ENCODE assay signal across 8 cellular contexts in genomic region chr5:52007230-52007858, GRCh38.
DNase-seq lines count a peak whose midpoint lies in the region; ATAC-seq, FAIRE-seq and TF ChIP-seq lines count a peak whose summit lies in the region.

No MANE protein-coding gene starts in this region.

- RAD21 ChIA-PET in GM12878 (lab: Charles Lee; ENCODE audit: unreplicated experiment), result no interaction called here

- H3K79me2 ChIP-seq in GM12878 (ENCODE audit: control insufficient read depth, insufficient read depth, low read length) (no peaks in the 10 kb centered on the region), HepG2 (ENCODE audit: insufficient read depth, low read length) (no peaks in the 10 kb centered on the region)

- FAIRE-seq in GM12878 (lab: Jason Lieb, UNC), result peak; percentile 27
- FAIRE-seq in HepG2 (lab: Jason Lieb, UNC), result peak; percentile 69

- peak; percentile 49 for DNase-seq in DMS 273 (lab: John Stamatoyannopoulos, UW; ENCODE audit: unreplicated experiment)
- peak; percentile 26 for DNase-seq in HCEC 1CT
- peak; percentile 81 for DNase-seq in NCI-H2107 treated with DMSO at 0.1 percent for 48 hours (lab: John Stamatoyannopoulos, UW; ENCODE audit: unreplicated experiment)
- no peak for DNase-seq in GM12878 (ENCODE audit: low read depth, low spot score)
- DNase-seq in HepG2 (ENCODE audit: low spot score), result peak; percentile 33
- no peak for DNase-seq in stimulated activated CD4-positive, alpha-beta T cell treated with anti-CD3 and anti-CD28 coated beads, Interleukin-12 subunit alpha, Interleukin-12 subunit beta, amount 100 ng/mL, for 4 hours
- DNase-seq in omental fat pad (ENCODE audit: low spot score), result no peak

- H3K9me3 ChIP-seq in GM12878 (replicated peaks; ENCODE audit: control insufficient read depth, insufficient read depth, low read length) (no peaks in the 10 kb centered on the region), HepG2 (ENCODE audit: low read length) (no peaks in the 10 kb centered on the region)

- in situ Hi-C loops in GM12878 (cut with MboI) (no loop called here), HepG2 (cut with HindIII; ENCODE audit: extremely low pct_ligation_motif_present, low pct_unique_long_range_greater_than_20kb) (loop anchor here (5.0 to 25.0 kb wide), 3 partner anchors 620 to 1040 kb away; partner anchors contain the start of gene ISL1)

- WGBS in GM12878 (ENCODE audit: insufficient coverage, insufficient replicate concordance, low lambda C conversion rate, missing lambda C conversion rate), result 25% methylated on average over 5 of the region's 5 CpGs
- 12% methylated on average over 5 of the region's 5 CpGs for WGBS in HepG2 (ENCODE audit: low lambda C conversion rate)

- H2AFZ ChIP-seq in GM12878 (ENCODE audit: control insufficient read depth, low read depth, low read length) (no peak overlapping the region), HepG2 (ENCODE audit: low read length) (peak overlapping the region; percentile 67)

- TF ChIP-seq RAD21 in GM12878 (IDR thresholded peaks at IDR 0.05; ENCODE audit: insufficient read depth, low read depth, low read length) (peak; percentile 74), HepG2 (CRISPR knock-in tag; IDR thresholded peaks at IDR 0.05) (peak; percentile 33; the same call in 1 of the 2 replicates)

- H3K4me1 ChIP-seq in GM12878 (ENCODE audit: control insufficient read depth, insufficient read depth, low read length) (no peaks in the 10 kb centered on the region), HepG2 (ENCODE audit: insufficient read depth, low read length) (no peaks in the 10 kb centered on the region)

- H3K9ac ChIP-seq in GM12878 (ENCODE audit: control insufficient read depth, insufficient read depth, low read length) (no peak overlapping the region), HepG2 (ENCODE audit: insufficient read depth, low read depth, low read length) (no peak overlapping the region)

- TF ChIP-seq EP300 in GM12878 (IDR thresholded peaks at IDR 0.05; ENCODE audit: borderline replicate concordance in 1 of 2, control insufficient read depth in 1 of 2, low read depth in 2 of 2, low read length in 2 of 2) (no peak), HepG2 (IDR thresholded peaks at IDR 0.05; ENCODE audit: low read depth in 2 of 2, low read length in 2 of 2) (no peak), HepG2 (CRISPR knock-in tag; IDR thresholded peaks at IDR 0.05; ENCODE audit: borderline replicate concordance) (no peak)

- H3K27me3 ChIP-seq in GM12878 (replicated peaks in 1 of 2; ENCODE audit: control insufficient read depth in 2 of 2, insufficient read depth in 2 of 2, low read length in 1 of 2) (no peaks in the 10 kb centered on the region), HepG2 (ENCODE audit: control insufficient read depth in 1 of 2, insufficient read depth in 2 of 2, low read length in 2 of 2) (no peaks in the 10 kb centered on the region)

- POLR2A ChIA-PET in GM12878 (lab: Charles Lee) (no interaction called here), HepG2 (lab: Yijun Ruan, JAX) (no interaction called here)

- TF ChIP-seq POLR2A in GM12878 (IDR thresholded peaks at IDR 0.05; ENCODE audit: low read depth, low read length) (no peak), HepG2 (IDR thresholded peaks at IDR 0.05; ENCODE audit: insufficient read depth in 1 of 2, low read depth in 2 of 2, low read length in 2 of 2) (no peak)

- H3K4me3 ChIP-seq in GM12878 (no peak overlapping the region), HepG2 (replicated peaks in 1 of 3; ENCODE audit: insufficient read depth in 1 of 3, low read depth in 2 of 3, low read length in 3 of 3) (no peak overlapping the region)

- ATAC-seq in GM12878 (peak; percentile 69), HepG2 (peak; percentile 89), HG03457 (IDR thresholded peaks at IDR 0.05; ENCODE audit: unreplicated experiment) (no peak), omental fat pad (ENCODE audit: low FRiP score) (no peak)

- CTCF ChIA-PET in GM12878 (lab: Yijun Ruan, JAX) (interaction anchor here (0.7 to 1.7 kb wide), 10 partner anchors 9 to 1050 kb away, joined by 3 to 8 read pairs (median 3); no protein-coding TSS in a partner anchor), HepG2 (lab: Yijun Ruan, JAX; ENCODE audit: low intra/inter-chr PET ratio, low total read pairs) (interaction anchor here (1.6 to 2.4 kb wide), 3 partner anchors 627 to 1049 kb away, joined by 7 to 16 read pairs (median 12); no protein-coding TSS in a partner anchor)

- H3K4me2 ChIP-seq in GM12878 (ENCODE audit: control insufficient read depth, insufficient read depth) (no peak overlapping the region), HepG2 (ENCODE audit: low read depth, low read length) (no peak overlapping the region)

- BruUV-seq in GM12878 (replicated peaks; lab: Mats Ljungman, UMichigan) (no TSS peak), HepG2 (replicated peaks; lab: Mats Ljungman, UMichigan) (no TSS peak)

- intact Hi-C loops in GM12878 (cut with micrococcal nuclease; ENCODE audit: unreplicated experiment), result loop anchor here (1.0 to 10.0 kb wide), 2 partner anchors 623 to 1044 kb away; partner anchors contain the start of gene ISL1
- intact Hi-C loops in HepG2 (cut with micrococcal nuclease; ENCODE audit: unreplicated experiment), result loop anchor here (1.0 kb wide), 3 partner anchors 626 to 1048 kb away; no protein-coding TSS in a partner anchor

- H4K20me1 ChIP-seq in GM12878 (ENCODE audit: control insufficient read depth, insufficient read depth) (no peaks in the 10 kb centered on the region), HepG2 (ENCODE audit: insufficient read depth, low read length) (no peaks in the 10 kb centered on the region)

- SMC1A ChIA-PET in GM12878 (lab: Charles Lee; ENCODE audit: uncharacterized antibody, unreplicated experiment), result interaction anchor here (0.6 to 1.4 kb wide), 5 partner anchors 12 to 1048 kb away, joined by 3 to 5 read pairs (median 4); no protein-coding TSS in a partner anchor

- H3K27ac ChIP-seq in GM12878 (ENCODE audit: control insufficient read depth, insufficient read depth), result no peak overlapping the region
- no peak overlapping the region for H3K27ac ChIP-seq in HepG2 (ENCODE audit: extremely low read length, insufficient read depth, low read length)

- peak; percentile 44 to 73 (median 49); a peak in 5 of 6 replicates for TF ChIP-seq CTCF in GM12878 (IDR thresholded peaks at IDR 0.05 in 2 of 3, conservative IDR thresholded peaks at IDR 0.05 in 1 of 3; ENCODE audit: control insufficient read depth in 2 of 3, extremely low read depth in 1 of 3, insufficient read depth in 1 of 3, low read depth in 3 of 3, low read length in 3 of 3)
- TF ChIP-seq CTCF in HepG2 (CRISPR knock-in tag; IDR thresholded peaks at IDR 0.05), result peak; percentile 77
- no peak for TF ChIP-seq CTCF in omental fat pad (IDR thresholded peaks at IDR 0.05)

- H3K36me3 ChIP-seq in GM12878 (ENCODE audit: control insufficient read depth in 2 of 2, insufficient read depth in 2 of 2, low read length in 1 of 2), result no peaks in the 10 kb centered on the region
- H3K36me3 ChIP-seq in HepG2 (replicated peaks in 1 of 2; ENCODE audit: control insufficient read depth in 1 of 2, insufficient read depth in 2 of 2, low read length in 2 of 2), result no peaks in the 10 kb centered on the region

TF ChIP-seq in GM12878, 131 proteins besides CTCF, POLR2A, EP300 and RAD21:
- TF ChIP-seq HDAC6 (IDR thresholded peaks at IDR 0.05; ENCODE audit: unreplicated experiment) (no peak), SMC3 (IDR thresholded peaks at IDR 0.05; ENCODE audit: borderline replicate concordance, low read length) (peak; percentile 44; the same call in 1 of the 2 replicates), YY1 (IDR thresholded peaks at IDR 0.05; ENCODE audit: low read depth, low read length) (0 out of 2 replicates have a peak, but pooled peaks have one; percentile 31)

TF ChIP-seq in HepG2, 621 proteins besides CTCF, POLR2A, EP300 and RAD21:
- no peak for TF ChIP-seq FOXA1 (IDR thresholded peaks at IDR 0.05)
- peak; percentile 22; the same call in 1 of the 2 replicates for TF ChIP-seq FOXA1 (CRISPR knock-in tag; IDR thresholded peaks at IDR 0.05)
- peak; percentile 84 for TF ChIP-seq STAG1 (CRISPR knock-in tag; IDR thresholded peaks at IDR 0.05)
- peak; percentile 57 for TF ChIP-seq TEAD3 (CRISPR knock-in tag; optimal IDR thresholded peaks at IDR 0.05; ENCODE audit: borderline replicate concordance)
- TF ChIP-seq DDIT3 (CRISPR knock-in tag; IDR thresholded peaks at IDR 0.05), result no peak
- TF ChIP-seq SMC3 (IDR thresholded peaks at IDR 0.05; ENCODE audit: low read length), result peak; percentile 71

Comparison
In these comparisons a context has a peak if more than half of its experiments do, and no peak if none do; other contexts are left out.
1. DNase-seq: peak in DMS 273 (single experiment), HCEC 1CT (single experiment), NCI-H2107 treated with DMSO at 0.1 percent for 48 hours (single experiment) and HepG2 (single experiment); none in GM12878 (single experiment), stimulated activated CD4-positive, alpha-beta T cell treated with anti-CD3 and anti-CD28 coated beads, Interleukin-12 subunit alpha, Interleukin-12 subunit beta, amount 100 ng/mL, for 4 hours (single experiment) and omental fat pad (single experiment).
2. ATAC-seq: peak in GM12878 (single experiment) and HepG2 (single experiment); none in HG03457 (single experiment) and omental fat pad (single experiment).
3. CTCF ChIP-seq: peak in GM12878 (3 of 3) and HepG2 (single experiment); none in omental fat pad (0 of 3).